31 cellular contexts compared by ENCODE assay signal in the genomic region with DNA sequence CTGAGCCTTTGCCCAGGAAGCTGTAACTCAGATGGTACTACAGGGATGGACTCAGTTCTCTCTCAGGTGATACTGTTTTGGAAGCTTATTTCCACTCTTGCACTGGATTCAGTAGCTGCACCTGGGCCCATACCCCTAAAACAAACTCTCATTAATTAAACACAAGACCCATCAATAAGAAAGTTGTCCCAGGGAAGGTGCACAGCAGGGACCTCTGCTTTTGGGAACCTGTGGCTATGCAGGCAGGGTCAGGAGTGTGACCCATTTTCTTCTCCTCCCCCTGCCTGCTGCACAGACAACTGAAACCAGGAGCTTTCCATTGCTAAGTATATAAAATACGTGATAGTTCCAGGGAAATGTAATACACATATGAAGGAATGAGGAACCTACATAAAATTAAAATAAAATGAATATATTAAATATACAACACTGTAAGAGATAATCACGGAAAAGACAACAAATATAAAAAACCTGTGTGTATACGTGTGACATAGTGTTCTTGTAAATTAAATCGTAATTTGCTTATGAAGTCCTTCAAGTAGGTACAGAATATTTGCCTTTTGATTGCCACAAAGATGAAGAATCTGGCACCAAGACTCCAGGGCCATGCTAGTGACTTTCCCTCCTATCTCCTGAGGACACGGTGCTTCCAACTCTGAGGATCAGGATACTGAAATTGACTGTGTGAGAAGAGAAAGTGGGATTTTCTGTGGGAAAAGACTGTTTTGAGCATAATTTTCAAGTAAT.
"Had no signal": no experiment of that assay in that cellular context is flagged by ENCODE, and none has a peak within 500 bp of the region (broad histone marks: within the 10 kb centered on the region; RNA-seq: fewer than 3 reads in every experiment).

No MANE protein-coding gene starts in this region.

- FAIRE-seq: RCC 7860 had no signal

- H3K4me3 Mint-ChIP-seq: activated CD4-positive, alpha-beta T cell treated with anti-CD3 and anti-CD28 coated beads, Interleukin-2, amount 10 ng/mL, durations not matched to agents 24 days and 14 days; activated CD8-positive, alpha-beta T cell treated with anti-CD3 and anti-CD28 coated beads for 36 hours; activated naive CD8-positive, alpha-beta T cell treated with anti-CD3 and anti-CD28 coated beads for 36 hours; activated T-cell treated with anti-CD3 and anti-CD28 coated beads, Interleukin-2, amount 50 U/mL, for 72 hours; activated T-helper 17 cell treated with anti-CD3 and anti-CD28 coated beads, Interleukin-2, amount 50 U/mL, for 72 hours; central memory CD8-positive, alpha-beta T cell had no signal

- H3K36me3 Mint-ChIP-seq: activated naive CD8-positive, alpha-beta T cell treated with anti-CD3 and anti-CD28 coated beads for 36 hours had no signal

- H3K9me3 Mint-ChIP-seq: activated CD4-positive, alpha-beta T cell treated with anti-CD3 and anti-CD28 coated beads, Interleukin-2, amount 10 ng/mL, durations not matched to agents 24 days and 14 days; activated CD8-positive, alpha-beta T cell treated with anti-CD3 and anti-CD28 coated beads for 36 hours; activated naive CD8-positive, alpha-beta T cell treated with anti-CD3 and anti-CD28 coated beads for 36 hours; activated T-cell treated with anti-CD3 and anti-CD28 coated beads, Interleukin-2, amount 50 U/mL, for 72 hours; activated T-helper 17 cell treated with anti-CD3 and anti-CD28 coated beads, Interleukin-2, amount 50 U/mL, for 72 hours; central memory CD8-positive, alpha-beta T cell had no signal

- H3K4me3 ChIP-seq: ascending aorta, cardiac muscle cell had no signal

- ATAC-seq: activated CD8-positive, alpha-beta T cell treated with anti-CD3 and anti-CD28 coated beads for 36 hours; activated T-cell treated with anti-CD3 and anti-CD28 coated beads, Interleukin-2, amount 50 U/mL, for 72 hours; activated T-helper 17 cell treated with anti-CD3 and anti-CD28 coated beads, Interleukin-2, amount 50 U/mL, for 72 hours; PC-3 had no signal

- H3K27me3 Mint-ChIP-seq: central memory CD8-positive, alpha-beta T cell had no signal

- H3K4me1 ChIP-seq: ascending aorta had no signal

- H3K27ac Mint-ChIP-seq: activated CD4-positive, alpha-beta T cell treated with anti-CD3 and anti-CD28 coated beads, Interleukin-2, amount 10 ng/mL, durations not matched to agents 24 days and 14 days; activated CD8-positive, alpha-beta T cell treated with anti-CD3 and anti-CD28 coated beads for 36 hours; activated naive CD8-positive, alpha-beta T cell treated with anti-CD3 and anti-CD28 coated beads for 36 hours; activated T-cell treated with anti-CD3 and anti-CD28 coated beads, Interleukin-2, amount 50 U/mL, for 72 hours; activated T-helper 17 cell treated with anti-CD3 and anti-CD28 coated beads, Interleukin-2, amount 50 U/mL, for 72 hours had no signal

- H3K9me3 ChIP-seq: ascending aorta had no signal

- H3K36me3 ChIP-seq: ascending aorta, cardiac muscle cell had no signal

- H3K4me1 Mint-ChIP-seq: activated CD4-positive, alpha-beta T cell treated with anti-CD3 and anti-CD28 coated beads, Interleukin-2, amount 10 ng/mL, durations not matched to agents 24 days and 14 days; activated naive CD8-positive, alpha-beta T cell treated with anti-CD3 and anti-CD28 coated beads for 36 hours; activated T-helper 17 cell treated with anti-CD3 and anti-CD28 coated beads, Interleukin-2, amount 50 U/mL, for 72 hours; central memory CD8-positive, alpha-beta T cell had no signal

- H3K27me3 ChIP-seq: ascending aorta, cardiac muscle cell had no signal

- H3K27ac ChIP-seq: ascending aorta, cardiac muscle cell had no signal

- DNase-seq: activated CD4-positive, alpha-beta T cell treated with anti-CD3 and anti-CD28 coated beads, Interleukin-2, amount 10 ng/mL, durations not matched to agents 24 days and 14 days; activated CD4-positive, alpha-beta T cell treated with anti-CD3 and anti-CD28 coated beads, Interleukin-2, amount 50 U/mL, for 4 hours; activated CD8-positive, alpha-beta T cell treated with anti-CD3 and anti-CD28 coated beads for 36 hours; activated effector memory CD4-positive, alpha-beta T cell treated with anti-CD3 and anti-CD28 coated beads, Interleukin-2, amount 50 U/mL, for 16 hours; activated naive CD4-positive, alpha-beta T cell; activated naive CD4-positive, alpha-beta T cell treated with anti-CD3 and anti-CD28 coated beads, Interleukin-2, amount 50 U/mL, for 16 hours; activated naive CD8-positive, alpha-beta T cell treated with anti-CD3 and anti-CD28 coated beads for 36 hours; activated T-cell treated with anti-CD3 and anti-CD28 coated beads, Interleukin-2, amount 50 U/mL, for 1 hour; activated T-cell treated with anti-CD3 and anti-CD28 coated beads, Interleukin-2, amount 50 U/mL, for 72 hours; amygdala; Kasumi-1; KG1; NCI-H1092 treated with DMSO at 0.1 percent for 48 hours; NCI-H1417; NCI-H146; NCI-H187; NCI-H2029 treated with DMSO at 0.1 percent for 48 hours; NCI-H2107; NCI-H2171; NCI-H510A; NCI-H526; NCI-H748 treated with DMSO at 0.1 percent for 48 hours; NK-92 treated with Interleukin-12 subunit alpha and Interleukin-12 subunit beta, amount 100 ng/mL, for 24 hours; PC-3; Right ventricle myocardium superior; T1000 had no signal
